21 cellular contexts compared by ENCODE assay signal in the genomic region with DNA sequence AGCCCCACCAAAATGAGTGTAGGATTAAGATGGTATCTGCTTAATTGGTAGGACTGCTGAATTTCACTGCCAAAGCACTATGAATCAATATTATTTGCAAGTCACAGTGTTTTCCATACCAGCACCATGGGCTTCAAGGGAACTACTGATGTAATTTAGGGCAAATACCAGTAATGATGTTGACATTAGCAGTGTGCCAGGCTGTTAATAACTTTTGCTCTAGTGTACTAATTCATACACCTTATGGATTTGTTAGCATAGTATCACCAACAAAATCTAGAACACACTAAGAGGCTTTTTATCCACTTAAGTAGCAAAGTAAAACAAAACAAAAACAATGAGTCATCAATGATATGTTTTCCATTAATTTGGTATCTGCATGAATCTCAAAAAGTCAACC.
"Had no signal": no experiment of that assay in that cellular context is flagged by ENCODE, and none has a peak within 500 bp of the region (broad histone marks: within the 10 kb centered on the region; RNA-seq: fewer than 3 reads in every experiment).

No MANE protein-coding gene starts in this region.

- FAIRE-seq: astrocyte, frontal cortex, kidney, pancreas had no signal

- H3K27me3 Mint-ChIP-seq: type B pancreatic cell had no signal

- H3K4me1 ChIP-seq: breast epithelium, pancreas had no signal

- H3K27ac Mint-ChIP-seq: natural killer cell; stimulated activated effector memory CD8-positive, alpha-beta T cell treated with anti-CD3 and anti-CD28 coated beads, Interleukin-12 subunit alpha, Interleukin-12 subunit beta, amount 100 ng/mL, for 72 hours; type B pancreatic cell had no signal

- H3K36me3 Mint-ChIP-seq: natural killer cell; stimulated activated effector memory CD8-positive, alpha-beta T cell treated with anti-CD3 and anti-CD28 coated beads, Interleukin-12 subunit alpha, Interleukin-12 subunit beta, amount 100 ng/mL, for 72 hours; type B pancreatic cell had no signal

- H3K9me3 ChIP-seq: breast epithelium, pancreas, stomach had no signal

- ATAC-seq: left lobe of liver; natural killer cell; sciatic nerve; stimulated activated effector memory CD8-positive, alpha-beta T cell treated with anti-CD3 and anti-CD28 coated beads, Interleukin-12 subunit alpha, Interleukin-12 subunit beta, amount 100 ng/mL, for 72 hours had no signal

- DNase-seq: activated CD4-positive, alpha-beta T cell treated with anti-CD3 and anti-CD28 coated beads, Interleukin-2, amount 50 U/mL, for 1 hour; activated CD4-positive, CD25-positive, alpha-beta regulatory T cell treated with anti-CD3 and anti-CD28 coated beads, Interleukin-2, amount 50 U/mL, for 72 hours; activated CD8-positive, alpha-beta memory T cell treated with anti-CD3 and anti-CD28 coated beads, Interleukin-2, amount 50 U/mL, for 4 hours; activated effector memory CD4-positive, alpha-beta T cell treated with anti-CD3 and anti-CD28 coated beads, Interleukin-2, amount 50 U/mL, for 16 hours; activated naive CD4-positive, alpha-beta T cell treated with anti-CD3 and anti-CD28 coated beads, Interleukin-2, amount 50 U/mL, for 16 hours; activated T-cell treated with anti-CD3 and anti-CD28 coated beads, Interleukin-2, amount 50 U/mL, for 48 hours; kidney; natural killer cell; pancreas; stimulated activated CD4-positive, alpha-beta T cell treated with anti-CD3 and anti-CD28 coated beads, Interleukin-4, amount 100 ng/mL, for 24 hours; stomach had no signal

- H3K4me1 Mint-ChIP-seq: natural killer cell; stimulated activated effector memory CD8-positive, alpha-beta T cell treated with anti-CD3 and anti-CD28 coated beads, Interleukin-12 subunit alpha, Interleukin-12 subunit beta, amount 100 ng/mL, for 72 hours had no signal

- H3K4me3 Mint-ChIP-seq: natural killer cell; stimulated activated effector memory CD8-positive, alpha-beta T cell treated with anti-CD3 and anti-CD28 coated beads, Interleukin-12 subunit alpha, Interleukin-12 subunit beta, amount 100 ng/mL, for 72 hours; type B pancreatic cell had no signal

- H3K27me3 ChIP-seq: breast epithelium, pancreas, stomach had no signal

- H3K36me3 ChIP-seq: breast epithelium, pancreas, stomach had no signal

- H3K9me3 Mint-ChIP-seq: type B pancreatic cell had no signal

- H3K4me3 ChIP-seq: breast epithelium, coronary artery, lung, pancreas, smooth muscle cell, stomach had no signal
